ENCODE assay signal across 24 cellular contexts in the genomic region with DNA sequence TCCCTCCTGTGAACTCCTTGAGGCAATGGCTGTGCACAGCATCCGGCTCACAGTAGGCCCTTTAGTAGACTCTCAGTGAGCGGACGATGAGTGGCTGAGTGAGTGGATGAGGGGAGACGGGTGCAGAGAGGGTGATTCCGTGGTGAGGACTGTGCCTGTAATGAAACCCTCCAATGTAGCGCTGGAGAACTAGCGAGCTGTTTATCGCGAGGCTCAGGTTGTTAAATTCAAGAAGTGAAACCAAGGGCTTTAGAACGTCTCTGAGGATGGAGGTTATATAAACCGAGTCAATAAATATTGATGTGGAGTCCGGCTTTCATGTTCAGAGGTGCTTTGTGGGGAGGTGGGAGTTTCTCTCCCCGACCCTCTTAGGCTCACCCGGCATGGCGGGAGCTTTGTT. TPM values are rescaled to one million over a fixed set of nuclear protein-coding genes. Genes with fewer than 3 reads are reported as not detected.
DNase-seq lines count a peak whose midpoint lies in the region; ATAC-seq, FAIRE-seq and TF ChIP-seq lines count a peak whose summit lies in the region.
"Had no signal": no experiment of that assay in that cellular context is flagged by ENCODE, and none has a peak within 500 bp of the region (broad histone marks: within the 10 kb centered on the region; RNA-seq: fewer than 3 reads in every experiment).

No MANE protein-coding gene starts in this region.

- no peak overlapping the region for H3K27ac ChIP-seq in thyroid gland
- H3K27ac ChIP-seq: SJSA1 had no signal

- no peak for TF ChIP-seq CTCF in thyroid gland (IDR thresholded peaks at IDR 0.05)

- H3K4me1 ChIP-seq in thyroid gland: no peaks in the 10 kb centered on the region
- H3K4me1 ChIP-seq: SJSA1 had no signal

- TF ChIP-seq POLR2A in GM12891 (IDR thresholded peaks at IDR 0.05; ENCODE audit: low read depth, low read length) (no peak), thyroid gland (IDR thresholded peaks at IDR 0.05) (no peak)

- intact Hi-C loops in thyroid gland (cut with DNase I): no loop called here

- DNase-seq in GM12891 (ENCODE audit: insufficient read length, low spot score) (no peak), MV-4-11 (lab: John Stamatoyannopoulos, UW) (peak; percentile 32), RPMI8226 (peak; percentile 76), thyroid gland (no peak), GM19239 (ENCODE audit: insufficient read length, low spot score) (no peak), AML-193 (lab: John Stamatoyannopoulos, UW) (no peak)
- DNase-seq: BE2C; CD4-positive, CD25-positive, alpha-beta regulatory T cell; DMS153; DND-41; HCEC 1CT; KBM-7; MG63; NCI-H2029 treated with DMSO at 0.1 percent for 48 hours; NCI-H2227 treated with DMSO at 0.1 percent for 48 hours; NCI-H69; PC-3; Right ventricle myocardium superior; T-helper 1 cell had no signal

- H3K27me3 ChIP-seq in thyroid gland: no peaks in the 10 kb centered on the region
- H3K27me3 ChIP-seq: BE2C, MG63 had no signal

- H3K36me3 ChIP-seq in thyroid gland: no peaks in the 10 kb centered on the region
- H3K36me3 ChIP-seq: MG63, SJSA1 had no signal

- FAIRE-seq in GM12891 (lab: Jason Lieb, UNC) (no peak), GM19239 (lab: Jason Lieb, UNC) (no peak)
- FAIRE-seq: H1, HTR-8/SVneo had no signal

- WGBS in thyroid gland, 2 donors: 78% methylated on average over 15 of the region's 15 CpGs

- no peak for ATAC-seq in GM18868 (IDR thresholded peaks at IDR 0.05; ENCODE audit: unreplicated experiment)
- ATAC-seq: PC-3 had no signal

- H3K4me3 ChIP-seq in thyroid gland (replicated peaks in 1 of 3): no peak overlapping the region
- H3K4me3 ChIP-seq: MG63, SJSA1 had no signal

- no peaks in the 10 kb centered on the region for H3K9me3 ChIP-seq in thyroid gland
- H3K9me3 ChIP-seq: BE2C, MG63, SJSA1 had no signal

TF ChIP-seq in GM12891, 5 proteins besides CTCF, POLR2A, EP300 and RAD21:
- TF ChIP-seq SPI1 (IDR thresholded peaks at IDR 0.05; ENCODE audit: low read depth, low read length) (peak; percentile 76), POU2F2 (IDR thresholded peaks at IDR 0.05; ENCODE audit: low read depth, low read length) (no peak)
TF ChIP-seq in GM12891: peak in this region for 1.

RNA-seq across cellular contexts. Expression of a gene that starts 53.2 kb away (rescaled TPM):
- 0.04 TPM for polyA plus RNA-seq in GM12891 (2012; ENCODE audit: low read depth, missing spikeins)
- 1 to 10 TPM in 2 of 4 donors, not detected in 2; 1.1 to 1.2 TPM for total RNA-seq in thyroid gland
- total RNA-seq: CD4-positive, CD25-positive, alpha-beta regulatory T cell; RPMI7951; SJSA1 had no signal
- polyA plus RNA-seq: CD4-positive, CD25-positive, alpha-beta regulatory T cell had no signal

Comparison
In these comparisons a context has a peak if more than half of its experiments do, and no peak if none do; other contexts are left out.
1. DNase-seq: peak in MV-4-11 (single experiment) and RPMI8226 (single experiment); none in GM12891 (single experiment), thyroid gland (0 of 2), GM19239 (single experiment) and AML-193 (0 of 2).